Comparison of ENCODE assay signal across 11 cellular contexts in genomic region chr2:98713332-98714015, GRCh38. TPM values are rescaled to one million over a fixed set of nuclear protein-coding genes. Genes with fewer than 3 reads are reported as not detected.
DNase-seq lines count a peak whose midpoint lies in the region; ATAC-seq and TF ChIP-seq lines count a peak whose summit lies in the region.
"Had no signal": no experiment of that assay in that cellular context is flagged by ENCODE, and none has a peak within 500 bp of the region (broad histone marks: within the 10 kb centered on the region; RNA-seq: fewer than 3 reads in every experiment).

No MANE protein-coding gene starts in this region.

- no peaks in the 10 kb centered on the region for H3K27me3 ChIP-seq in MM.1S (replicated peaks; ENCODE audit: insufficient read depth, low read length)

- no peaks in the 10 kb centered on the region for H3K4me1 ChIP-seq in MM.1S (ENCODE audit: low read length)

- H3K9ac ChIP-seq in MM.1S (ENCODE audit: low read length) = no peak overlapping the region

- no peaks in the 10 kb centered on the region for H3K79me2 ChIP-seq in MM.1S (ENCODE audit: low read length)

- H3K27me3 Mint-ChIP-seq in T-helper 17 cell = no peaks in the 10 kb centered on the region

- intact Hi-C loops in left cardiac atrium (cut with DNase I) = no loop called here
- intact Hi-C loops in posterior cingulate gyrus (cut with DNase I) = no loop called here

- H3K27ac ChIP-seq in MM.1S (ENCODE audit: low read length) = no peak overlapping the region

- H3F3A ChIP-seq in MM.1S (ENCODE audit: insufficient read depth, low read length) = no peaks in the 10 kb centered on the region

- H3K4me1 Mint-ChIP-seq in T-helper 17 cell = peaks cover 69% of the 10 kb centered on the region

- H4K20me1 ChIP-seq in MM.1S (ENCODE audit: insufficient read depth, low read length) = no peaks in the 10 kb centered on the region

- H3K9me2 ChIP-seq in MM.1S (replicated peaks; ENCODE audit: insufficient read depth, low read length) = no peaks in the 10 kb centered on the region

- H3K36me3 Mint-ChIP-seq in T-helper 17 cell (ENCODE audit: low read depth) = peaks cover 3% of the 10 kb centered on the region

- H2AFZ ChIP-seq in MM.1S (ENCODE audit: low read length) = no peak overlapping the region

- no peaks in the 10 kb centered on the region for H3K36me3 ChIP-seq in MM.1S (replicated peaks; ENCODE audit: insufficient read depth, low read length)

- no peak overlapping the region for H3K4me3 ChIP-seq in GM12865 (ENCODE audit: low read depth, low read length)
- no peak overlapping the region for H3K4me3 ChIP-seq in MM.1S (ENCODE audit: low read length)

- no peak overlapping the region for H3K4me2 ChIP-seq in MM.1S (ENCODE audit: low read depth, low read length)

- ATAC-seq in GM19397 (IDR thresholded peaks at IDR 0.05; ENCODE audit: unreplicated experiment) = peak; percentile 85
- ATAC-seq in HG02970 (IDR thresholded peaks at IDR 0.05; ENCODE audit: low FRiP score, unreplicated experiment) = peak; percentile 63
- no peak for ATAC-seq in T-helper 17 cell
- no peak for ATAC-seq in left cardiac atrium

- H3K4me3 Mint-ChIP-seq in T-helper 17 cell = peak overlapping the region; percentile 67

- H3K9me3 ChIP-seq in T-helper 17 cell (ENCODE audit: control insufficient read depth, low read length, poor library complexity, severe bottlenecking) (no peaks in the 10 kb centered on the region), MM.1S (replicated peaks; ENCODE audit: insufficient read depth, low read length) (no peaks in the 10 kb centered on the region)
- H3K9me3 ChIP-seq: Caco-2 had no signal

- DNase-seq in GM12865 (ENCODE audit: low read depth) (peak; percentile 56), T-helper 17 cell (no peak), MM.1S (no peak), left cardiac atrium (no peak), posterior cingulate gyrus (no peak), NCI-H2029 (lab: John Stamatoyannopoulos, UW) (no peak)
- DNase-seq: Caco-2, glutamatergic neuron, SW 1271 had no signal

- H3K27ac Mint-ChIP-seq in T-helper 17 cell = peak overlapping the region; percentile 93

- no peak for TF ChIP-seq CTCF in GM12865 (IDR thresholded peaks at IDR 0.05; ENCODE audit: insufficient read depth, low read depth, low read length, missing control alignments)
- no peak for TF ChIP-seq CTCF in MM.1S (IDR thresholded peaks at IDR 0.05; ENCODE audit: low read length)

RNA-seq across cellular contexts. Expression of gene MGAT4A, which starts 17.5 kb away (rescaled TPM):
- total RNA-seq in T-helper 17 cell (100 to 1,000 TPM; 187 to 205 TPM), left cardiac atrium (10 to 100 TPM; 28.2 to 41.6 TPM)

Comparison
In these comparisons a context has a peak if more than half of its experiments do, and no peak if none do; other contexts are left out.
1. ATAC-seq: peak in GM19397 (single experiment) and HG02970 (single experiment); none in T-helper 17 cell (single experiment) and left cardiac atrium (0 of 2).
2. RNA of gene MGAT4A, which starts 17.5 kb away (total RNA-seq): 187 to 205 TPM in T-helper 17 cell; 28.2 to 41.6 TPM in left cardiac atrium; every median in the first group is over 4 times any median in the second.